Comparison of ENCODE assay signal across 12 cellular contexts in genomic region chr21:26167593-26167992, GRCh38. TPM values are rescaled to one million over a fixed set of nuclear protein-coding genes. Genes with fewer than 3 reads are reported as not detected.
DNase-seq lines count a peak whose midpoint lies in the region; ATAC-seq, FAIRE-seq and TF ChIP-seq lines count a peak whose summit lies in the region.
"Had no signal": no experiment of that assay in that cellular context is flagged by ENCODE, and none has a peak within 500 bp of the region (broad histone marks: within the 10 kb centered on the region; RNA-seq: fewer than 3 reads in every experiment).

No MANE protein-coding gene starts in this region.

- H3K18ac ChIP-seq in mesenchymal stem cell (ENCODE audit: low read depth in 1 of 2, low read length in 2 of 2), result no peak overlapping the region

- H4K8ac ChIP-seq in mesenchymal stem cell (ENCODE audit: low read length), result no peak overlapping the region

- no peak for FAIRE-seq in GM19239 (lab: Jason Lieb, UNC)

- H3K27ac Mint-ChIP-seq in activated naive CD4-positive, alpha-beta T cell treated with anti-CD3 and anti-CD28 coated beads, Interleukin-2, amount 50 U/mL, for 24 hours, result no peak overlapping the region
- no peak overlapping the region for H3K27ac Mint-ChIP-seq in activated naive CD4-positive, alpha-beta T cell treated with anti-CD3 and anti-CD28 coated beads, Interleukin-2, amount 50 U/mL, for 72 hours
- H3K27ac Mint-ChIP-seq in activated T-helper 17 cell treated with anti-CD3 and anti-CD28 coated beads, Interleukin-2, amount 50 U/mL, for 72 hours, result no peak overlapping the region

- TF ChIP-seq EP300 in upper lobe of left lung (IDR thresholded peaks at IDR 0.05), result no peak

- ATAC-seq in activated naive CD4-positive, alpha-beta T cell treated with anti-CD3 and anti-CD28 coated beads, Interleukin-2, amount 50 U/mL, for 72 hours, result no peak
- no peak for ATAC-seq in upper lobe of left lung (ENCODE audit: low FRiP score in 2 of 2)
- no peak for ATAC-seq in activated T-helper 17 cell treated with anti-CD3 and anti-CD28 coated beads, Interleukin-2, amount 50 U/mL, for 72 hours (replicated peaks)

- no peak overlapping the region for H3K23ac ChIP-seq in mesenchymal stem cell (ENCODE audit: low read length in 2 of 2)

- no peak overlapping the region for H2BK120ac ChIP-seq in mesenchymal stem cell (ENCODE audit: low read depth, low read length)

- H3K4me3 Mint-ChIP-seq in activated naive CD4-positive, alpha-beta T cell treated with anti-CD3 and anti-CD28 coated beads, Interleukin-2, amount 50 U/mL, for 24 hours, result peak overlapping the region; percentile 32
- H3K4me3 Mint-ChIP-seq in activated T-helper 17 cell treated with anti-CD3 and anti-CD28 coated beads, Interleukin-2, amount 50 U/mL, for 72 hours, result no peak overlapping the region

- no peak overlapping the region for H3K14ac ChIP-seq in mesenchymal stem cell (ENCODE audit: low read length in 2 of 2)

- no peak overlapping the region for H2AFZ ChIP-seq in mesenchymal stem cell (ENCODE audit: low read depth, low read length)

- H2BK12ac ChIP-seq in mesenchymal stem cell (ENCODE audit: low read length in 2 of 2), result no peak overlapping the region

- H2BK5ac ChIP-seq in mesenchymal stem cell (ENCODE audit: low read depth, low read length, poor library complexity, severe bottlenecking), result no peak overlapping the region

- H3K27me3 ChIP-seq in mesenchymal stem cell (ENCODE audit: control insufficient read depth in 1 of 2, insufficient read depth in 1 of 2, low read length in 2 of 2), result no peaks in the 10 kb centered on the region
- H3K27me3 ChIP-seq in upper lobe of left lung, result no peaks in the 10 kb centered on the region
- H3K27me3 ChIP-seq: ovary had no signal

- WGBS in mesenchymal stem cell, result 15% methylated on average over 7 of the region's 9 CpGs
- 64 to 73% methylated on average over 9 of the region's 9 CpGs for WGBS in upper lobe of left lung, 2 donors

- H3K9me3 Mint-ChIP-seq in activated naive CD4-positive, alpha-beta T cell treated with anti-CD3 and anti-CD28 coated beads, Interleukin-2, amount 50 U/mL, for 24 hours, result no peaks in the 10 kb centered on the region
- H3K9me3 Mint-ChIP-seq in activated naive CD4-positive, alpha-beta T cell treated with anti-CD3 and anti-CD28 coated beads, Interleukin-2, amount 50 U/mL, for 72 hours, result no peaks in the 10 kb centered on the region
- no peaks in the 10 kb centered on the region for H3K9me3 Mint-ChIP-seq in activated T-helper 17 cell treated with anti-CD3 and anti-CD28 coated beads, Interleukin-2, amount 50 U/mL, for 72 hours

- H3K36me3 ChIP-seq in mesenchymal stem cell (ENCODE audit: control insufficient read depth in 1 of 2, insufficient read depth in 2 of 2, low read depth in 1 of 2, low read length in 2 of 2), result peaks cover 0 to 4% of the 10 kb centered on the region in 2 experiments
- H3K36me3 ChIP-seq in upper lobe of left lung, result no peaks in the 10 kb centered on the region
- H3K36me3 ChIP-seq: ovary had no signal

- no peak overlapping the region for H2AK5ac ChIP-seq in mesenchymal stem cell (ENCODE audit: low read length, severe bottlenecking)

- peak overlapping the region; percentile 36 for H3K4me2 ChIP-seq in mesenchymal stem cell (ENCODE audit: low read length, poor library complexity, severe bottlenecking)

- H4K91ac ChIP-seq in mesenchymal stem cell (ENCODE audit: low read length), result no peak overlapping the region

- no peak overlapping the region for H3K4ac ChIP-seq in mesenchymal stem cell (ENCODE audit: low read depth in 1 of 2, low read length in 2 of 2)

- H3K4me3 ChIP-seq in choroid plexus epithelial cell (ENCODE audit: low read depth, low read length), result peak overlapping the region; percentile 22
- peak overlapping the region in 1 of 2 experiments; percentile 93 for H3K4me3 ChIP-seq in mesenchymal stem cell (ENCODE audit: insufficient read depth in 1 of 2, low read depth in 1 of 2, low read length in 2 of 2)
- peak overlapping the region in 2 of 4 donors; percentile 63 to 90 for H3K4me3 ChIP-seq in upper lobe of left lung
- H3K4me3 ChIP-seq: ovary had no signal

- H3K27ac ChIP-seq in mesenchymal stem cell (ENCODE audit: low read length, poor library complexity, severe bottlenecking), result peak overlapping the region; percentile 14
- peak overlapping the region in 3 of 4 donors; percentile 85 to 90 (median 88) for H3K27ac ChIP-seq in upper lobe of left lung
- H3K27ac ChIP-seq: ovary had no signal

- H3K4me1 Mint-ChIP-seq in activated naive CD4-positive, alpha-beta T cell treated with anti-CD3 and anti-CD28 coated beads, Interleukin-2, amount 50 U/mL, for 24 hours, result peaks cover 34% of the 10 kb centered on the region
- H3K4me1 Mint-ChIP-seq in activated T-helper 17 cell treated with anti-CD3 and anti-CD28 coated beads, Interleukin-2, amount 50 U/mL, for 72 hours, result peaks cover 4% of the 10 kb centered on the region

- no peak overlapping the region for H2BK15ac ChIP-seq in mesenchymal stem cell (ENCODE audit: low read depth, poor library complexity, severe bottlenecking)

- no peak for DNase-seq in activated naive CD4-positive, alpha-beta T cell treated with anti-CD3 and anti-CD28 coated beads, Interleukin-2, amount 50 U/mL, for 72 hours (ENCODE audit: low spot score in 2 of 2)
- DNase-seq in choroid plexus epithelial cell (ENCODE audit: low read depth), result no peak
- peak; percentile 26 for DNase-seq in mesenchymal stem cell
- DNase-seq in upper lobe of left lung, result no peak
- no peak for DNase-seq in middle frontal gyrus (ENCODE audit: extremely low spot score, low spot score)
- no peak for DNase-seq in GM19239 (ENCODE audit: insufficient read length, low spot score)
- DNase-seq: activated CD8-positive, alpha-beta memory T cell treated with anti-CD3 and anti-CD28 coated beads, Interleukin-2, amount 50 U/mL, for 48 hours; effector CD4-positive, alpha-beta T cell; ovary; SIG-M5 had no signal

- TF ChIP-seq CTCF in choroid plexus epithelial cell (conservative IDR thresholded peaks at IDR 0.05; ENCODE audit: low read depth, low read length) (no peak), upper lobe of left lung (IDR thresholded peaks at IDR 0.05) (no peak)

- no peak for TF ChIP-seq POLR2A in upper lobe of left lung (IDR thresholded peaks at IDR 0.05)

- H3K9me3 ChIP-seq in mesenchymal stem cell (ENCODE audit: control insufficient read depth, low read length) (no peaks in the 10 kb centered on the region), upper lobe of left lung (no peaks in the 10 kb centered on the region)
- H3K9me3 ChIP-seq: ovary had no signal

- peaks cover 2% of the 10 kb centered on the region for H3K36me3 Mint-ChIP-seq in activated naive CD4-positive, alpha-beta T cell treated with anti-CD3 and anti-CD28 coated beads, Interleukin-2, amount 50 U/mL, for 24 hours
- H3K36me3 Mint-ChIP-seq in activated naive CD4-positive, alpha-beta T cell treated with anti-CD3 and anti-CD28 coated beads, Interleukin-2, amount 50 U/mL, for 72 hours, result peaks cover 9 to 12% of the 10 kb centered on the region in 2 donors
- no peaks in the 10 kb centered on the region for H3K36me3 Mint-ChIP-seq in activated T-helper 17 cell treated with anti-CD3 and anti-CD28 coated beads, Interleukin-2, amount 50 U/mL, for 72 hours (ENCODE audit: low read depth)

- no peaks in the 10 kb centered on the region for H3K79me1 ChIP-seq in mesenchymal stem cell (replicated peaks; ENCODE audit: low read length, poor library complexity, severe bottlenecking)

- no peaks in the 10 kb centered on the region for H3K27me3 Mint-ChIP-seq in activated naive CD4-positive, alpha-beta T cell treated with anti-CD3 and anti-CD28 coated beads, Interleukin-2, amount 50 U/mL, for 24 hours
- no peaks in the 10 kb centered on the region for H3K27me3 Mint-ChIP-seq in activated T-helper 17 cell treated with anti-CD3 and anti-CD28 coated beads, Interleukin-2, amount 50 U/mL, for 72 hours

- H3K9ac ChIP-seq in mesenchymal stem cell (ENCODE audit: low read length), result peak overlapping the region; percentile 84

- peaks cover 6% of the 10 kb centered on the region for H3K4me1 ChIP-seq in mesenchymal stem cell (ENCODE audit: control insufficient read depth, insufficient read depth, low read depth, low read length)
- H3K4me1 ChIP-seq in upper lobe of left lung, result peaks cover 19 to 34% (median 26%) of the 10 kb centered on the region in 4 donors

RNA-seq across cellular contexts. Expression of gene APP, which starts 3.0 kb away (rescaled TPM):
- 10 to 100 TPM; 38.5 to 81.4 TPM for total RNA-seq in activated naive CD4-positive, alpha-beta T cell treated with anti-CD3 and anti-CD28 coated beads, Interleukin-2, amount 50 U/mL, for 72 hours
- 698 TPM for polyA plus RNA-seq in mesenchymal stem cell (2013, experiment 1 of 2)
- polyA plus RNA-seq in mesenchymal stem cell (2013, experiment 2 of 2), result 694 TPM
- total RNA-seq in upper lobe of left lung, result 100 to 1,000 TPM; 177 to 444 (median 391) TPM
- total RNA-seq in activated T-helper 17 cell treated with anti-CD3 and anti-CD28 coated beads, Interleukin-2, amount 50 U/mL, for 72 hours, result 10 to 100 TPM; 20.5 to 46.6 TPM
